In the genomic region with DNA sequence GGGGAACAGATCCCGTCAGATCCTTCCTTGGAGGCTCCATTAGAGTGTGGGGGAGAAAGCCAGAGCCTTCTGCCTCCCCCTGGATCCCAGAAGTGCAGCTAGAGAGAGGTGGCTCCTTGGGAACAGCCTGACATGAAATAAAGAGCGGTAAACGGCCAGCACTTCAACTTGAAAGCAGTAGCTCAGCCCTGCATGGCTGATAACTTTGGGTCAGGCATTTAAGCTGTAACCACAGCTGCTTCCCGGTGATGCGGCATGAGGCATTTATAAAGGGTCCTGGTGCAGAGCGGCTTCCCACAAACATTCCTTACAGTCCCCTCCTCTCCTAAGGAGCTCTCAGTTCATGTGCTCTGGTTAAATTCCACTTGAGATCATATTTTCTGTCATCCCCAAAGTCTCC, we compare ENCODE assay signal across 19 cellular contexts.
"Had no signal": no experiment of that assay in that cellular context is flagged by ENCODE, and none has a peak within 500 bp of the region (broad histone marks: within the 10 kb centered on the region; RNA-seq: fewer than 3 reads in every experiment).

No MANE protein-coding gene starts in this region.

- H3K27ac ChIP-seq: colonic mucosa, esophagus squamous epithelium, gastroesophageal sphincter, right atrium auricular region, sigmoid colon, skin epidermis, stomach had no signal

- H3K36me3 ChIP-seq: colonic mucosa, esophagus squamous epithelium, gastroesophageal sphincter, right atrium auricular region, sigmoid colon, stomach had no signal

- H3K36me3 Mint-ChIP-seq: naive thymus-derived CD4-positive, alpha-beta T cell had no signal

- H3K9me3 Mint-ChIP-seq: nephron progenitor cell had no signal

- H3K4me3 ChIP-seq: colonic mucosa, esophagus squamous epithelium, gastroesophageal sphincter, right atrium auricular region, sigmoid colon, skin epidermis, stomach had no signal

- DNase-seq: colonic mucosa; dermis blood vessel endothelial cell; esophagus squamous epithelium; foreskin fibroblast; glutamatergic neuron; left colon; naive thymus-derived CD4-positive, alpha-beta T cell; nephron progenitor cell; posterior cingulate gyrus; sigmoid colon; stimulated activated CD4-positive, alpha-beta T cell treated with anti-CD3 and anti-CD28 coated beads, Interleukin-2, amount 100 ng/mL, for 24 hours; stimulated activated CD4-positive, alpha-beta T cell treated with anti-CD3 and anti-CD28 coated beads, Interleukin-4, amount 100 ng/mL, for 4 hours; stimulated activated naive CD4-positive, alpha-beta T cell; stomach; substantia nigra; trophoblast cell had no signal

- H3K27ac Mint-ChIP-seq: nephron progenitor cell had no signal

- H3K4me3 Mint-ChIP-seq: naive thymus-derived CD4-positive, alpha-beta T cell; nephron progenitor cell had no signal

- H3K27me3 ChIP-seq: colonic mucosa, esophagus squamous epithelium, gastroesophageal sphincter, right atrium auricular region, sigmoid colon, stomach had no signal

- H3K9me3 ChIP-seq: colonic mucosa, esophagus squamous epithelium, gastroesophageal sphincter, right atrium auricular region, sigmoid colon, stomach had no signal

- H3K4me1 ChIP-seq: colonic mucosa, esophagus squamous epithelium, gastroesophageal sphincter, right atrium auricular region, sigmoid colon, stomach had no signal

- H3K27me3 Mint-ChIP-seq: naive thymus-derived CD4-positive, alpha-beta T cell had no signal
